ENCODE assay signal across 20 cellular contexts in genomic region chr3:146390006-146390772, GRCh38.
DNase-seq lines count a peak whose midpoint lies in the region; ATAC-seq and TF ChIP-seq lines count a peak whose summit lies in the region.
"Had no signal": no experiment of that assay in that cellular context is flagged by ENCODE, and none has a peak within 500 bp of the region (broad histone marks: within the 10 kb centered on the region; RNA-seq: fewer than 3 reads in every experiment).

No MANE protein-coding gene starts in this region.

- no peaks in the 10 kb centered on the region for H3K27me3 ChIP-seq in brain microvascular endothelial cell (replicated peaks)
- H3K27me3 ChIP-seq in left ventricle myocardium inferior (ENCODE audit: low read depth) = no peaks in the 10 kb centered on the region
- H3K27me3 ChIP-seq in skeletal muscle satellite cell (ENCODE audit: control insufficient read depth, insufficient read depth, low read length) = no peaks in the 10 kb centered on the region
- H3K27me3 ChIP-seq: BE2C had no signal

- H3K4me3 ChIP-seq in brain microvascular endothelial cell (ENCODE audit: low read depth, low read length) (no peak overlapping the region), left ventricle myocardium inferior (no peak overlapping the region), skeletal muscle satellite cell (ENCODE audit: low read length) (no peak overlapping the region)
- H3K4me3 ChIP-seq: HAP-1 had no signal

- intact Hi-C loops in Right ventricle myocardium superior (cut with DNase I) (no loop called here), cardiac septum (cut with DNase I) (loop anchor here (10.0 kb wide), 1 partner anchor 115 kb away; no protein-coding TSS in a partner anchor), left ventricle myocardium inferior (cut with micrococcal nuclease) (no loop called here), posterior cingulate gyrus (cut with DNase I) (no loop called here)

- peak overlapping the region; percentile 77 for H3K27ac ChIP-seq in brain microvascular endothelial cell
- H3K27ac ChIP-seq in left ventricle myocardium inferior (replicated peaks) = peak overlapping the region; percentile 73
- H3K27ac ChIP-seq: 22Rv1, KMS-11 had no signal

- H3K4me1 ChIP-seq in left ventricle myocardium inferior = peaks cover 18% of the 10 kb centered on the region
- peaks cover 8% of the 10 kb centered on the region for H3K4me1 ChIP-seq in skeletal muscle satellite cell (ENCODE audit: control insufficient read depth, insufficient read depth, low read length)
- H3K4me1 ChIP-seq: BE2C had no signal

- H3K4me2 ChIP-seq in skeletal muscle satellite cell (ENCODE audit: low read length) = peak overlapping the region; percentile 27
- H3K4me2 ChIP-seq: KMS-11 had no signal

- DNase-seq in Right ventricle myocardium superior = no peak
- no peak for DNase-seq in cardiac septum (ENCODE audit: low spot score)
- DNase-seq in brain microvascular endothelial cell = no peak
- DNase-seq in left ventricle myocardium inferior = no peak
- DNase-seq in NCI-H1048 (lab: John Stamatoyannopoulos, UW) = no peak
- DNase-seq in posterior cingulate gyrus = no peak
- DNase-seq: BE2C; CD4-positive, alpha-beta memory T cell; DMS79; NCI-H1092 treated with DMSO at 0.1 percent for 48 hours; NCI-H2081 treated with DMSO at 0.1 percent for 48 hours; NCI-H524; SHP77 treated with DMSO at 0.1 percent for 48 hours had no signal

- H3K36me3 ChIP-seq in brain microvascular endothelial cell (replicated peaks) (no peaks in the 10 kb centered on the region), left ventricle myocardium inferior (no peaks in the 10 kb centered on the region), skeletal muscle satellite cell (ENCODE audit: insufficient read depth, low read length) (no peaks in the 10 kb centered on the region)
- H3K36me3 ChIP-seq: BE2C, HAP-1 had no signal

- ATAC-seq in Right ventricle myocardium superior (ENCODE audit: poor library complexity) = peak; percentile 42
- no peak for ATAC-seq in HG02678 (IDR thresholded peaks at IDR 0.05; ENCODE audit: unreplicated experiment)
- ATAC-seq: HepG2, Panc1 had no signal

- in situ Hi-C loops in brain microvascular endothelial cell (cut with HindIII; ENCODE audit: low pct_ligation_motif_present, low sequenced_read_pairs) = no loop called here

- no peak overlapping the region for H3K9ac ChIP-seq in skeletal muscle satellite cell (ENCODE audit: low read depth, low read length)
- H3K9ac ChIP-seq: KMS-11 had no signal

- TF ChIP-seq CTCF in brain microvascular endothelial cell (IDR thresholded peaks at IDR 0.05; ENCODE audit: low read depth, low read length, missing control alignments) (no peak), left ventricle myocardium inferior (IDR thresholded peaks at IDR 0.05; ENCODE audit: borderline replicate concordance) (no peak)

- H3K9me3 ChIP-seq in left ventricle myocardium inferior (replicated peaks) (no peaks in the 10 kb centered on the region), skeletal muscle satellite cell (replicated peaks; ENCODE audit: low read length) (no peaks in the 10 kb centered on the region)
- H3K9me3 ChIP-seq: BE2C, HAP-1 had no signal
